29 cellular contexts compared by ENCODE assay signal in genomic region chr1:205930698-205931330, GRCh38. TPM values are rescaled to one million over a fixed set of nuclear protein-coding genes. Genes with fewer than 3 reads are reported as not detected.
DNase-seq lines count a peak whose midpoint lies in the region; ATAC-seq, FAIRE-seq and TF ChIP-seq lines count a peak whose summit lies in the region.
"Had no signal": no experiment of that assay in that cellular context is flagged by ENCODE, and none has a peak within 500 bp of the region (broad histone marks: within the 10 kb centered on the region; RNA-seq: fewer than 3 reads in every experiment).

No MANE protein-coding gene starts in this region.

- H3K4me3 Mint-ChIP-seq in activated CD4-positive, alpha-beta memory T cell treated with anti-CD3 and anti-CD28 coated beads for 36 hours, result no peak overlapping the region
- H3K4me3 Mint-ChIP-seq: activated T-cell treated with anti-CD3 and anti-CD28 coated beads, Interleukin-2, amount 50 U/mL, for 4 hours; effector memory CD8-positive, alpha-beta T cell; stimulated activated naive CD8-positive, alpha-beta T cell treated with anti-CD3 and anti-CD28 coated beads, Interleukin-15, Interleukin-2, amounts not matched to agents 100 ng/mL and 50 ng/mL, for 24 hours; type B pancreatic cell had no signal

- H3K9me3 Mint-ChIP-seq in activated CD4-positive, alpha-beta memory T cell treated with anti-CD3 and anti-CD28 coated beads for 36 hours, result no peaks in the 10 kb centered on the region
- H3K9me3 Mint-ChIP-seq: activated T-cell treated with anti-CD3 and anti-CD28 coated beads, Interleukin-2, amount 50 U/mL, for 4 hours; effector memory CD8-positive, alpha-beta T cell; stimulated activated naive CD8-positive, alpha-beta T cell treated with anti-CD3 and anti-CD28 coated beads, Interleukin-15, Interleukin-2, amounts not matched to agents 100 ng/mL and 50 ng/mL, for 24 hours; type B pancreatic cell had no signal

- H3K4me3 ChIP-seq in AG10803 (ENCODE audit: low read length), result no peak overlapping the region
- H3K4me3 ChIP-seq: BLaER1, esophagus squamous epithelium, prostate gland had no signal

- CTCF ChIA-PET in activated CD4-positive, alpha-beta memory T cell treated with anti-CD3 and anti-CD28 coated beads for 36 hours (lab: Charles Lee), result interaction anchor here (1.2 kb wide), 1 partner anchor 47 kb away, joined by 3 read pairs; no protein-coding TSS in a partner anchor

- intact Hi-C loops in activated CD4-positive, alpha-beta memory T cell treated with anti-CD3 and anti-CD28 coated beads for 36 hours (cut with micrococcal nuclease), result no loop called here

- ATAC-seq in HG02840 (IDR thresholded peaks at IDR 0.05; ENCODE audit: low FRiP score, unreplicated experiment), result no peak
- ATAC-seq: activated T-cell treated with anti-CD3 and anti-CD28 coated beads, Interleukin-2, amount 50 U/mL, for 4 hours; effector memory CD8-positive, alpha-beta T cell; left lobe of liver had no signal

- DNase-seq in AG10803 (ENCODE audit: low read depth) (peak; percentile 38), MV-4-11 (lab: John Stamatoyannopoulos, UW) (peak; percentile 79), amniotic epithelial cell (ENCODE audit: low read depth) (peak; percentile 72), medulla oblongata (ENCODE audit: extremely low spot score) (peak; percentile 22), RCC 7860 (ENCODE audit: low spot score) (no peak), SW480 (ENCODE audit: low spot score) (no peak)
- no peak for DNase-seq in activated CD4-positive, alpha-beta memory T cell treated with anti-CD3 and anti-CD28 coated beads for 36 hours
- DNase-seq: activated CD8-positive, alpha-beta memory T cell treated with anti-CD3 and anti-CD28 coated beads for 24 hours; activated naive CD4-positive, alpha-beta T cell treated with anti-CD3 and anti-CD28 coated beads, Interleukin-2, amount 50 U/mL, for 16 hours; activated T-cell treated with anti-CD3 and anti-CD28 coated beads, Interleukin-2, amount 50 U/mL, for 4 hours; effector memory CD8-positive, alpha-beta T cell; esophagus squamous epithelium; H7; NCI-H1436; NCI-H524 treated with DMSO at 0.1 percent for 48 hours; SHP77; small intestine; stimulated activated CD4-positive, alpha-beta T cell treated with anti-CD3 and anti-CD28 coated beads, Interleukin-2, amount 100 ng/mL, for 48 hours; T-helper 2 cell had no signal

- H3K36me3 Mint-ChIP-seq in activated CD4-positive, alpha-beta memory T cell treated with anti-CD3 and anti-CD28 coated beads for 36 hours, result no peaks in the 10 kb centered on the region
- H3K36me3 Mint-ChIP-seq: type B pancreatic cell had no signal

- no peaks in the 10 kb centered on the region for H3K4me1 Mint-ChIP-seq in activated CD4-positive, alpha-beta memory T cell treated with anti-CD3 and anti-CD28 coated beads for 36 hours (ENCODE audit: low read depth)

- POLR2A ChIA-PET in activated CD4-positive, alpha-beta memory T cell treated with anti-CD3 and anti-CD28 coated beads for 36 hours (lab: Charles Lee), result no interaction called here

- no peak overlapping the region for H3K27ac Mint-ChIP-seq in activated CD4-positive, alpha-beta memory T cell treated with anti-CD3 and anti-CD28 coated beads for 36 hours
- H3K27ac Mint-ChIP-seq: effector memory CD8-positive, alpha-beta T cell; stimulated activated naive CD8-positive, alpha-beta T cell treated with anti-CD3 and anti-CD28 coated beads, Interleukin-15, Interleukin-2, amounts not matched to agents 100 ng/mL and 50 ng/mL, for 24 hours; type B pancreatic cell had no signal

- peaks cover 5% of the 10 kb centered on the region for H3K27me3 Mint-ChIP-seq in activated CD4-positive, alpha-beta memory T cell treated with anti-CD3 and anti-CD28 coated beads for 36 hours
- H3K27me3 Mint-ChIP-seq: stimulated activated naive CD8-positive, alpha-beta T cell treated with anti-CD3 and anti-CD28 coated beads, Interleukin-15, Interleukin-2, amounts not matched to agents 100 ng/mL and 50 ng/mL, for 24 hours had no signal

- FAIRE-seq in RCC 7860 (lab: Jason Lieb, UNC), result no peak
- FAIRE-seq: D721Med, small intestine had no signal

- no peak for TF ChIP-seq CTCF in AG10803 (conservative IDR thresholded peaks at IDR 0.05; ENCODE audit: low read length)

RNA-seq across cellular contexts. Expression of gene SLC26A9, which starts 12.4 kb away (rescaled TPM):
- not detected for total RNA-seq in activated CD4-positive, alpha-beta memory T cell treated with anti-CD3 and anti-CD28 coated beads for 36 hours
- total RNA-seq: A172; activated T-cell treated with anti-CD3 and anti-CD28 coated beads, Interleukin-2, amount 50 U/mL, for 4 hours; chondrocyte; H7; mononuclear cell had no signal

Comparison
In these comparisons a context has a peak if more than half of its experiments do, and no peak if none do; other contexts are left out.
1. DNase-seq: peak in AG10803 (single experiment), MV-4-11 (single experiment), amniotic epithelial cell (single experiment) and medulla oblongata (single experiment); none in RCC 7860 (single experiment), SW480 (single experiment) and activated CD4-positive, alpha-beta memory T cell treated with anti-CD3 and anti-CD28 coated beads for 36 hours (single experiment).